ENCODE assay signal across 12 cellular contexts in the genomic region with DNA sequence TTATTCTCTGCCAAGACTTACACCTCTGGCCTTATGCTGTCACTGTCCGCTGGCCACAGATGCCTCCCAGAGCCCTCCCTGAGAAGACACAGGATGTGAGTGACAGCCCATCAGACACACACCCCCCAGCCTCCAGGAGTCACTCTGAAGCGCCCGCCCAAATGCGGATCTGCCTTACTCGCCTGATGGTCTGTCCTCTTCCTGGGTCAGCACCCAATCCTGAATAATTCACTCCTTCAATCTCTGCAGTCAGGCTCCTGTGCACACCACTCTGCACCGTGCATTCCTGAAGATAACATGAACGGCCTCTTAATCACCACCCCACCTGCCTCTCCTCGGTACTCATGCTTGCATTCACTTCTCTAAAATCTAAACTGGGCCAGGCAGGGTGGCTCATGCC. TPM values are rescaled to one million over a fixed set of nuclear protein-coding genes. Genes with fewer than 3 reads are reported as not detected.
DNase-seq lines count a peak whose midpoint lies in the region; ATAC-seq, FAIRE-seq and TF ChIP-seq lines count a peak whose summit lies in the region.
"Had no signal": no experiment of that assay in that cellular context is flagged by ENCODE, and none has a peak within 500 bp of the region (broad histone marks: within the 10 kb centered on the region; RNA-seq: fewer than 3 reads in every experiment).

No MANE protein-coding gene starts in this region.

- H3K36me3 Mint-ChIP-seq in memory B cell = peaks cover 6% of the 10 kb centered on the region
- H3K36me3 Mint-ChIP-seq: activated CD4-positive, alpha-beta memory T cell treated with anti-CD3 and anti-CD28 coated beads for 36 hours had no signal

- FAIRE-seq in K562 (lab: Jason Lieb, UNC) (no peak), small intestine (lab: Jason Lieb, UNC) (no peak)

- H3K27ac Mint-ChIP-seq in memory B cell = peak overlapping the region; percentile 76
- H3K27ac Mint-ChIP-seq: activated CD4-positive, alpha-beta memory T cell treated with anti-CD3 and anti-CD28 coated beads for 36 hours had no signal

- no peak for TF ChIP-seq POLR2A in K562 (conservative IDR thresholded peaks at IDR 0.05)

- no peak overlapping the region for H3K4me3 ChIP-seq in cardiac muscle cell
- no peak overlapping the region for H3K4me3 ChIP-seq in K562
- no peak overlapping the region for H3K4me3 ChIP-seq in upper lobe of right lung
- no peak overlapping the region for H3K4me3 ChIP-seq in small intestine (ENCODE audit: low read depth in 1 of 2, low read length in 2 of 2)

- no peaks in the 10 kb centered on the region for H3K9me1 ChIP-seq in K562 (ENCODE audit: control insufficient read depth, insufficient read depth, low read length)

- H3K9ac ChIP-seq in K562 (ENCODE audit: insufficient read depth in 1 of 2, low read depth in 2 of 2, low read length in 2 of 2) = no peak overlapping the region

- H3K4me1 ChIP-seq in cardiac muscle cell (ENCODE audit: low read depth) (peaks cover 18% of the 10 kb centered on the region), K562 (replicated peaks in 1 of 2; ENCODE audit: control insufficient read depth in 2 of 2, insufficient read depth in 2 of 2, low read length in 2 of 2) (peaks cover 4 to 15% of the 10 kb centered on the region in 2 experiments; a peak in 4 of 5 replicates), upper lobe of right lung (peaks cover 7% of the 10 kb centered on the region), small intestine (ENCODE audit: control insufficient read depth in 2 of 2, insufficient read depth in 1 of 2, low read depth in 1 of 2, low read length in 1 of 2) (peaks cover 0 to 2% of the 10 kb centered on the region in 2 donors)

- H3K27me3 Mint-ChIP-seq in memory B cell = no peaks in the 10 kb centered on the region
- H3K27me3 Mint-ChIP-seq: activated CD4-positive, alpha-beta memory T cell treated with anti-CD3 and anti-CD28 coated beads for 36 hours had no signal

- intact Hi-C loops in Right ventricle myocardium inferior (cut with DNase I) (no loop called here), K562 (cut with micrococcal nuclease) (no loop called here), upper lobe of right lung (cut with DNase I) (no loop called here)

- H4K20me1 ChIP-seq in K562 (replicated peaks; ENCODE audit: control insufficient read depth, insufficient read depth, low read length) = peaks cover 12% of the 10 kb centered on the region; the same call in 1 of the 2 replicates

- H3K4me3 Mint-ChIP-seq in memory B cell = no peak overlapping the region
- H3K4me3 Mint-ChIP-seq: activated CD4-positive, alpha-beta memory T cell treated with anti-CD3 and anti-CD28 coated beads for 36 hours had no signal

- H3K27me3 ChIP-seq in cardiac muscle cell (no peaks in the 10 kb centered on the region), K562 (ENCODE audit: control insufficient read depth in 2 of 2, insufficient read depth in 2 of 2, low read length in 2 of 2) (no peaks in the 10 kb centered on the region), upper lobe of right lung (no peaks in the 10 kb centered on the region), small intestine (ENCODE audit: control insufficient read depth in 2 of 2, insufficient read depth in 2 of 2, low read length in 2 of 2) (no peaks in the 10 kb centered on the region)

- H3K36me3 ChIP-seq in cardiac muscle cell (no peaks in the 10 kb centered on the region), K562 (ENCODE audit: control insufficient read depth, insufficient read depth, low read length) (no peaks in the 10 kb centered on the region), upper lobe of right lung (no peaks in the 10 kb centered on the region), small intestine (ENCODE audit: control insufficient read depth in 2 of 2, insufficient read depth in 2 of 2, low read length in 2 of 2) (no peaks in the 10 kb centered on the region)

- POLR2A ChIA-PET in K562 (lab: Yijun Ruan, JAX) = interaction anchor here (1.0 kb wide), 1 partner anchor 9 kb away, joined by 4 read pairs; no protein-coding TSS in a partner anchor

- no peak for TF ChIP-seq EP300 in K562 (IDR thresholded peaks at IDR 0.05; ENCODE audit: low read length)

- no peaks in the 10 kb centered on the region for H3K9me3 ChIP-seq in cardiac muscle cell (ENCODE audit: low read depth)
- H3K9me3 ChIP-seq in K562 (replicated peaks; ENCODE audit: control insufficient read depth, insufficient read depth, low read depth, low read length) = no peaks in the 10 kb centered on the region
- H3K9me3 ChIP-seq in upper lobe of right lung = no peaks in the 10 kb centered on the region
- no peaks in the 10 kb centered on the region for H3K9me3 ChIP-seq in small intestine (ENCODE audit: control insufficient read depth, low read depth)

- H3K27ac ChIP-seq in cardiac muscle cell (peak overlapping the region; percentile 62), K562 (ENCODE audit: extremely low read depth, low read depth, low read length) (no peak overlapping the region), upper lobe of right lung (no peak overlapping the region), small intestine (ENCODE audit: low read depth in 1 of 2, low read length in 1 of 2) (no peak overlapping the region)

- H2AFZ ChIP-seq in K562 (ENCODE audit: low read depth, low read length) = no peak overlapping the region

- in situ Hi-C loops in K562 (cut with MboI) = no loop called here

- no peaks in the 10 kb centered on the region for H3K79me2 ChIP-seq in K562 (ENCODE audit: control insufficient read depth, insufficient read depth, low read length)

- no peak overlapping the region for H3K4me2 ChIP-seq in K562 (ENCODE audit: insufficient read depth, low read length)

- no peak for TF ChIP-seq RAD21 in K562 (CRISPR knock-in tag; conservative IDR thresholded peaks at IDR 0.05 in 1 of 2, IDR thresholded peaks at IDR 0.05 in 1 of 2)

- DNase-seq in cardiac muscle cell (ENCODE audit: low read depth in 1 of 2, low spot score in 1 of 2) (no peak), Right ventricle myocardium inferior (ENCODE audit: missing footprints) (no peak), K562 (ENCODE audit: extremely low read depth in 1 of 4, low spot score in 3 of 4) (peak in 2 of 4 experiments; percentile 17 to 24), memory B cell (ENCODE audit: low spot score in 2 of 2) (no peak), upper lobe of right lung (peak; percentile 57), small intestine (no peak), globus pallidus (ENCODE audit: low spot score) (no peak)
- no peak for DNase-seq in activated CD4-positive, alpha-beta T cell treated with anti-CD3 and anti-CD28 coated beads for 1 hour
- DNase-seq: activated CD4-positive, alpha-beta memory T cell treated with anti-CD3 and anti-CD28 coated beads for 36 hours; activated naive CD4-positive, alpha-beta T cell treated with Interleukin-2 at 50 U/mL for 16 hours; EL; Kasumi-1 had no signal

- no peaks in the 10 kb centered on the region for H3K9me3 Mint-ChIP-seq in memory B cell
- H3K9me3 Mint-ChIP-seq: activated CD4-positive, alpha-beta memory T cell treated with anti-CD3 and anti-CD28 coated beads for 36 hours had no signal

- no TSS peak for BruUV-seq in K562 (replicated peaks; lab: Mats Ljungman, UMichigan)

- ATAC-seq in Right ventricle myocardium inferior = no peak
- ATAC-seq in K562 = peak; percentile 59
- no peak for ATAC-seq in memory B cell (ENCODE audit: low read depth)
- peak; percentile 84 for ATAC-seq in upper lobe of right lung

- WGBS in K562 (ENCODE audit: insufficient coverage, low coverage, missing lambda C conversion rate) = 34% methylated on average over 8 of the region's 8 CpGs
- 58 to 73% (median 67%) methylated on average over 8 of the region's 8 CpGs for WGBS in small intestine, 3 donors

- H3K4me1 Mint-ChIP-seq in memory B cell = peaks cover 23% of the 10 kb centered on the region

- TF ChIP-seq CTCF in cardiac muscle cell (IDR thresholded peaks at IDR 0.05; ENCODE audit: low read depth, low read length) = no peak
- TF ChIP-seq CTCF in K562 (IDR thresholded peaks at IDR 0.05 in 2 of 3, conservative IDR thresholded peaks at IDR 0.05 in 1 of 3; ENCODE audit: insufficient read depth in 2 of 3, low read depth in 1 of 3, low read length in 3 of 3) = no peak
- TF ChIP-seq CTCF in upper lobe of right lung (IDR thresholded peaks at IDR 0.05) = no peak

- CTCF ChIA-PET in K562 (lab: Yijun Ruan, JAX; ENCODE audit: low intra/inter-chr PET ratio) = no interaction called here

TF ChIP-seq in K562, 482 proteins besides CTCF, POLR2A, EP300 and RAD21 (continues in another document):
- TF ChIP-seq ZNF830 (CRISPR knock-in tag; IDR thresholded peaks at IDR 0.05) (no peak), ZNF184 (CRISPR knock-in tag; IDR thresholded peaks at IDR 0.05) (no peak), ZNF644 (tag; IDR thresholded peaks at IDR 0.05; ENCODE audit: low read depth) (no peak), CBFA2T3 (IDR thresholded peaks at IDR 0.05) (peak; percentile 85), BHLHE40 (IDR thresholded peaks at IDR 0.05; ENCODE audit: low read length) (peak; percentile 75)
- TF ChIP-seq, protein P1, sequence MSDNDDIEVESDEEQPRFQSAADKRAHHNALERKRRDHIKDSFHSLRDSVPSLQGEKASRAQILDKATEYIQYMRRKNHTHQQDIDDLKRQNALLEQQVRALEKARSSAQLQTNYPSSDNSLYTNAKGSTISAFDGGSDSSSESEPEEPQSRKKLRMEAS (CRISPR knock-in tag; IDR thresholded peaks at IDR 0.05) = peak; percentile 43; the same call in 1 of the 2 replicates

RNA-seq across cellular contexts. Expression of a gene that starts 14.6 kb away (rescaled TPM):
- total RNA-seq in cardiac muscle cell (49.4 and 70.9 TPM in 2 replicates), Right ventricle myocardium inferior (52.3 TPM), K562 (2014; rRNA removed) (13.9 and 19.7 TPM in 2 replicates), K562 (2014; rRNA removed; fragmentation: Illumina TruSeq; extraction: Trizol) (8.6 and 10.0 TPM in 2 replicates), K562 (2015; rRNA removed; fragmentation: Illumina TruSeq; extraction: Trizol) (13.3 and 13.5 TPM in 2 replicates), K562 (2021) (32.5 TPM in 2 replicates), upper lobe of right lung (71.0 TPM)
- polyA plus RNA-seq in cardiac muscle cell (81.5 and 95.1 TPM in 2 replicates), K562 (2011; rRNA removed) (3.7 and 6.1 TPM in 2 replicates), K562 (2014; fragmentation: Illumina TruSeq; extraction: Trizol) (23.9 and 26.8 TPM in 2 replicates), K562 (2014; fragmentation: Nextera tagmentation; extraction: Ambion mirVana) (1 to 10 TPM; 1.1 to 1.6 TPM), K562 (2014; rRNA removed) (12.5 and 13.8 TPM in 2 replicates), small intestine (10 to 100 TPM; 29.2 to 50.6 (median 33.1) TPM)
- 28.6 and 38.8 TPM in 2 replicates for total RNA-seq in K562 (2011; cell fraction: chromatin; rRNA removed; ENCODE audit: low replicate concordance)
- total RNA-seq in K562 (2011; cell fraction: nucleolus; rRNA removed) = 33.0 and 36.4 TPM in 2 replicates
- total RNA-seq in K562 (2011; cell fraction: nucleoplasm; rRNA removed) = 31.8 and 34.3 TPM in 2 replicates
- 4.9 and 6.7 TPM in 2 replicates for polyA plus RNA-seq in K562 (2011; cell fraction: cytosol; rRNA removed)
- 8.9 and 10.5 TPM in 2 replicates for polyA plus RNA-seq in K562 (2011; cell fraction: nucleus; rRNA removed)
- 28.2 and 42.9 TPM in 2 replicates for polyA plus RNA-seq in K562 (2012)
- 5.4 and 5.5 TPM in 2 replicates for polyA minus RNA-seq in K562 (2011; rRNA and poly(A)+ RNA removed)
- polyA minus RNA-seq in K562 (2011; cell fraction: cytosol; rRNA and poly(A)+ RNA removed) = 11.1 and 17.9 TPM in 2 replicates
- polyA minus RNA-seq in K562 (2011; cell fraction: nucleus; rRNA and poly(A)+ RNA removed) = 2.8 and 4.9 TPM in 2 replicates

Comparison
In these comparisons a context has a peak if more than half of its experiments do, and no peak if none do; other contexts are left out.
1. ATAC-seq: peak in K562 (single experiment) and upper lobe of right lung (single experiment); none in Right ventricle myocardium inferior (single experiment) and memory B cell (single experiment).